25 cellular contexts compared by ENCODE assay signal in genomic region chr9:35568196-35568595, GRCh38. TPM values are rescaled to one million over a fixed set of nuclear protein-coding genes. Genes with fewer than 3 reads are reported as not detected.
"Had no signal": no experiment of that assay in that cellular context is flagged by ENCODE, and none has a peak within 500 bp of the region (broad histone marks: within the 10 kb centered on the region; RNA-seq: fewer than 3 reads in every experiment).

No MANE protein-coding gene starts in this region.

- DNase-seq: activated CD8-positive, alpha-beta memory T cell treated with anti-CD3 and anti-CD28 coated beads for 24 hours; activated CD8-positive, alpha-beta memory T cell treated with anti-CD3 and anti-CD28 coated beads, Interleukin-2, amount 50 U/mL, for 4 hours; activated naive CD4-positive, alpha-beta T cell; activated T-cell treated with anti-CD3 and anti-CD28 coated beads, Interleukin-2, amount 50 U/mL, for 24 hours; adrenal gland; brain microvascular endothelial cell; caudate nucleus; head of caudate nucleus; hypothalamus; left ventricle myocardium inferior; natural killer cell; stimulated activated CD4-positive, alpha-beta T cell treated with anti-CD3 and anti-CD28 coated beads, Interleukin-4, amount 100 ng/mL, for 4 hours; stomach; T1000; testis had no signal

- H3K27ac Mint-ChIP-seq: activated naive CD8-positive, alpha-beta T cell; activated T-cell treated with anti-CD3 and anti-CD28 coated beads, Interleukin-2, amount 50 U/mL, for 24 hours; progenitor cell of endocrine pancreas; WTC11 had no signal

- H3K9me3 Mint-ChIP-seq: activated T-cell treated with anti-CD3 and anti-CD28 coated beads, Interleukin-2, amount 50 U/mL, for 24 hours; activated T-helper 17 cell treated with anti-CD3 and anti-CD28 coated beads, Interleukin-2, amount 50 U/mL, for 72 hours; natural killer cell; WTC11 had no signal

- H3K4me3 ChIP-seq: adrenal gland, ascending aorta, esophagus muscularis mucosa, gastroesophageal sphincter, left ventricle myocardium inferior, stomach, testis, vagina had no signal

- H3K9me3 ChIP-seq: adrenal gland, ascending aorta, esophagus muscularis mucosa, gastroesophageal sphincter, left ventricle myocardium inferior, stomach, testis, vagina had no signal

- H3K4me3 Mint-ChIP-seq: activated naive CD8-positive, alpha-beta T cell; activated T-cell treated with anti-CD3 and anti-CD28 coated beads, Interleukin-2, amount 50 U/mL, for 24 hours; activated T-helper 17 cell treated with anti-CD3 and anti-CD28 coated beads, Interleukin-2, amount 50 U/mL, for 72 hours; natural killer cell; WTC11 had no signal

- H3K27ac ChIP-seq: adrenal gland, ascending aorta, brain microvascular endothelial cell, esophagus muscularis mucosa, gastroesophageal sphincter, left ventricle myocardium inferior, stomach, testis, vagina had no signal

- H3K36me3 ChIP-seq: adrenal gland, ascending aorta, brain microvascular endothelial cell, esophagus muscularis mucosa, gastroesophageal sphincter, left ventricle myocardium inferior, stomach, vagina had no signal

- ATAC-seq: activated T-helper 17 cell treated with anti-CD3 and anti-CD28 coated beads, Interleukin-2, amount 50 U/mL, for 72 hours; gastroesophageal sphincter; natural killer cell; WTC11 had no signal

- H3K27me3 ChIP-seq: adrenal gland, ascending aorta, brain microvascular endothelial cell, esophagus muscularis mucosa, gastroesophageal sphincter, stomach, testis, vagina had no signal

- H3K36me3 Mint-ChIP-seq: natural killer cell, WTC11 had no signal

- FAIRE-seq: colon had no signal

RNA-seq across cellular contexts. Expression of gene CD72, which starts 50.0 kb away (rescaled TPM):
- total RNA-seq: ascending aorta, lung microvascular endothelial cell had no signal
